1 cellular context compared by ENCODE assay signal in the genomic region with DNA sequence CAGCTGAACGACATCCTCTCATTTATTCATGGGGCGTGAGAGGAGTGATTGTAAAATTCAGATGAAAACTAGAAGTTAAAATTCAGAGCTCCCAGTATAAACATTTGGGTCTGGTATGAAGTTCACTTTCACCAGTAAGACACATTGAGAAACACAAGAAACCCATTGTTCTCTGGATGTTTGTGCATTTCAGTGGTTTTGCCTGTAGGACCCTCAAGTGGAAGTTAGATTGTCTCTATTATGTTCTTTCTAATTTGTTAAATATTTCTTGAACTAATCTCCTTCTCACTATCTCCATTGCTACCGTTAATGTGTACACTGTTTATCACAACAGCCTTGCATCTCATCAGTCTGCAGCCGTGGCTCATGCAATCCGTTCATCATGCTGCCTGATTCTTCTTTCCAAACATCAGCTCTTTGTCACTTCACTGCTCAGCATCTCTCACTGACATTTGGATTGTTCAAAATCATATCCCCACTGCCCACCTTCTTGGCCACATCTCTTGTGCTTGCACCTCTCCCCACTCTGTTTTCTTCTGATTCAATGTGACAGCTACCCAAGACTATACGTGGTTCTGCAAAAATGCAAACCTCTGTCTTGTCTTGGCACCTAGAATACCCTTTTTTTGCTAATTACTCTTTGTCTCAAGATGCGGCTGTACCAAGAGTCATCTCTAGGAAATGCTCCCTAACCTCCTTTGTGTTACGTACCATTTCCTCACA.
TF ChIP-seq lines count a peak whose summit lies in the region.

No MANE protein-coding gene starts in this region.

TF ChIP-seq in HepG2, 621 proteins besides CTCF, POLR2A, EP300 and RAD21:
- TF ChIP-seq MED13 (CRISPR knock-in tag; IDR thresholded peaks at IDR 0.05) (no peak), GATAD2A (CRISPR knock-in tag; IDR thresholded peaks at IDR 0.05) (peak; percentile 37; the same call in 1 of the 2 replicates), SAP130 (CRISPR knock-in tag; IDR thresholded peaks at IDR 0.05; ENCODE audit: low read depth) (0 out of 2 replicates have a peak, but pooled peaks have one; percentile 1), ZNF44 (CRISPR knock-in tag; IDR thresholded peaks at IDR 0.05) (peak; percentile 37; the same call in 1 of the 2 replicates), SOX5 (CRISPR knock-in tag; IDR thresholded peaks at IDR 0.05; ENCODE audit: borderline replicate concordance) (peak; percentile 56; the same call in 1 of the 2 replicates), GATAD1 (CRISPR knock-in tag; IDR thresholded peaks at IDR 0.05) (peak; percentile 4; the same call in 1 of the 2 replicates), ARID4A (CRISPR knock-in tag; IDR thresholded peaks at IDR 0.05; ENCODE audit: borderline replicate concordance) (peak; percentile 40; the same call in 1 of the 2 replicates), CCDC6 (CRISPR knock-in tag; IDR thresholded peaks at IDR 0.05) (no peak), ZSCAN29 (CRISPR knock-in tag; conservative IDR thresholded peaks at IDR 0.05) (no peak), SOX6 (IDR thresholded peaks at IDR 0.05) (no peak), SOX6 (CRISPR knock-in tag; IDR thresholded peaks at IDR 0.05) (peak; percentile 59; the same call in 1 of the 2 replicates), RBFOX2 (IDR thresholded peaks at IDR 0.05; ENCODE audit: low read depth, low read length) (0 out of 2 replicates have a peak, but pooled peaks have one; percentile 32), AGO2 (optimal IDR thresholded peaks at IDR 0.05; ENCODE audit: low read depth, low read length) (peak; percentile 63), ZNF30 (CRISPR knock-in tag; IDR thresholded peaks at IDR 0.05) (no peak), POLR2G (IDR thresholded peaks at IDR 0.05; ENCODE audit: low read depth, low read length) (peak; percentile 23; the same call in 1 of the 2 replicates), SSRP1 (CRISPR knock-in tag; IDR thresholded peaks at IDR 0.05) (0 out of 2 replicates have a peak, but pooled peaks have one; percentile 38), SOX13 (IDR thresholded peaks at IDR 0.05) (no peak), SOX13 (CRISPR knock-in tag; conservative IDR thresholded peaks at IDR 0.05 in 1 of 2, IDR thresholded peaks at IDR 0.05 in 1 of 2) (peak in 1 of 2 experiments; percentile 73; a peak in 2 of 4 replicates), ZNF710 (CRISPR knock-in tag; IDR thresholded peaks at IDR 0.05; ENCODE audit: borderline replicate concordance) (0 out of 2 replicates have a peak, but pooled peaks have one; percentile 20), SMYD3 (CRISPR knock-in tag; IDR thresholded peaks at IDR 0.05) (0 out of 2 replicates have a peak, but pooled peaks have one; percentile 22), ATF4 (CRISPR knock-in tag; IDR thresholded peaks at IDR 0.05) (no peak)
- TF ChIP-seq, protein P1, sequence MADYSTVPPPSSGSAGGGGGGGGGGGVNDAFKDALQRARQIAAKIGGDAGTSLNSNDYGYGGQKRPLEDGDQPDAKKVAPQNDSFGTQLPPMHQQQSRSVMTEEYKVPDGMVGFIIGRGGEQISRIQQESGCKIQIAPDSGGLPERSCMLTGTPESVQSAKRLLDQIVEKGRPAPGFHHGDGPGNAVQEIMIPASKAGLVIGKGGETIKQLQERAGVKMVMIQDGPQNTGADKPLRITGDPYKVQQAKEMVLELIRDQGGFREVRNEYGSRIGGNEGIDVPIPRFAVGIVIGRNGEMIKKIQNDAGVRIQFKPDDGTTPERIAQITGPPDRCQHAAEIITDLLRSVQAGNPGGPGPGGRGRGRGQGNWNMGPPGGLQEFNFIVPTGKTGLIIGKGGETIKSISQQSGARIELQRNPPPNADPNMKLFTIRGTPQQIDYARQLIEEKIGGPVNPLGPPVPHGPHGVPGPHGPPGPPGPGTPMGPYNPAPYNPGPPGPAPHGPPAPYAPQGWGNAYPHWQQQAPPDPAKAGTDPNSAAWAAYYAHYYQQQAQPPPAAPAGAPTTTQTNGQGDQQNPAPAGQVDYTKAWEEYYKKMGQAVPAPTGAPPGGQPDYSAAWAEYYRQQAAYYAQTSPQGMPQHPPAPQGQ (CRISPR knock-in tag; IDR thresholded peaks at IDR 0.05; ENCODE audit: borderline replicate concordance), result 0 out of 2 replicates have a peak, but pooled peaks have one; percentile 71
- TF ChIP-seq, protein P2, sequence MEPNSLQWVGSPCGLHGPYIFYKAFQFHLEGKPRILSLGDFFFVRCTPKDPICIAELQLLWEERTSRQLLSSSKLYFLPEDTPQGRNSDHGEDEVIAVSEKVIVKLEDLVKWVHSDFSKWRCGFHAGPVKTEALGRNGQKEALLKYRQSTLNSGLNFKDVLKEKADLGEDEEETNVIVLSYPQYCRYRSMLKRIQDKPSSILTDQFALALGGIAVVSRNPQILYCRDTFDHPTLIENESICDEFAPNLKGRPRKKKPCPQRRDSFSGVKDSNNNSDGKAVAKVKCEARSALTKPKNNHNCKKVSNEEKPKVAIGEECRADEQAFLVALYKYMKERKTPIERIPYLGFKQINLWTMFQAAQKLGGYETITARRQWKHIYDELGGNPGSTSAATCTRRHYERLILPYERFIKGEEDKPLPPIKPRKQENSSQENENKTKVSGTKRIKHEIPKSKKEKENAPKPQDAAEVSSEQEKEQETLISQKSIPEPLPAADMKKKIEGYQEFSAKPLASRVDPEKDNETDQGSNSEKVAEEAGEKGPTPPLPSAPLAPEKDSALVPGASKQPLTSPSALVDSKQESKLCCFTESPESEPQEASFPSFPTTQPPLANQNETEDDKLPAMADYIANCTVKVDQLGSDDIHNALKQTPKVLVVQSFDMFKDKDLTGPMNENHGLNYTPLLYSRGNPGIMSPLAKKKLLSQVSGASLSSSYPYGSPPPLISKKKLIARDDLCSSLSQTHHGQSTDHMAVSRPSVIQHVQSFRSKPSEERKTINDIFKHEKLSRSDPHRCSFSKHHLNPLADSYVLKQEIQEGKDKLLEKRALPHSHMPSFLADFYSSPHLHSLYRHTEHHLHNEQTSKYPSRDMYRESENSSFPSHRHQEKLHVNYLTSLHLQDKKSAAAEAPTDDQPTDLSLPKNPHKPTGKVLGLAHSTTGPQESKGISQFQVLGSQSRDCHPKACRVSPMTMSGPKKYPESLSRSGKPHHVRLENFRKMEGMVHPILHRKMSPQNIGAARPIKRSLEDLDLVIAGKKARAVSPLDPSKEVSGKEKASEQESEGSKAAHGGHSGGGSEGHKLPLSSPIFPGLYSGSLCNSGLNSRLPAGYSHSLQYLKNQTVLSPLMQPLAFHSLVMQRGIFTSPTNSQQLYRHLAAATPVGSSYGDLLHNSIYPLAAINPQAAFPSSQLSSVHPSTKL (CRISPR knock-in tag; IDR thresholded peaks at IDR 0.05), result 0 out of 2 replicates have a peak, but pooled peaks have one; percentile 26
- TF ChIP-seq, protein P3, sequence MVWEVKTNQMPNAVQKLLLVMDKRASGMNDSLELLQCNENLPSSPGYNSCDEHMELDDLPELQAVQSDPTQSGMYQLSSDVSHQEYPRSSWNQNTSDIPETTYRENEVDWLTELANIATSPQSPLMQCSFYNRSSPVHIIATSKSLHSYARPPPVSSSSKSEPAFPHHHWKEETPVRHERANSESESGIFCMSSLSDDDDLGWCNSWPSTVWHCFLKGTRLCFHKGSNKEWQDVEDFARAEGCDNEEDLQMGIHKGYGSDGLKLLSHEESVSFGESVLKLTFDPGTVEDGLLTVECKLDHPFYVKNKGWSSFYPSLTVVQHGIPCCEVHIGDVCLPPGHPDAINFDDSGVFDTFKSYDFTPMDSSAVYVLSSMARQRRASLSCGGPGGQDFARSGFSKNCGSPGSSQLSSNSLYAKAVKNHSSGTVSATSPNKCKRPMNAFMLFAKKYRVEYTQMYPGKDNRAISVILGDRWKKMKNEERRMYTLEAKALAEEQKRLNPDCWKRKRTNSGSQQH (CRISPR knock-in tag; IDR thresholded peaks at IDR 0.05; ENCODE audit: low read depth), result no peak
